24 cellular contexts compared by ENCODE assay signal in genomic region chr17:50837980-50838954, GRCh38. TPM values are rescaled to one million over a fixed set of nuclear protein-coding genes. Genes with fewer than 3 reads are reported as not detected.
DNase-seq lines count a peak whose midpoint lies in the region; ATAC-seq and TF ChIP-seq lines count a peak whose summit lies in the region.
"Had no signal": no experiment of that assay in that cellular context is flagged by ENCODE, and none has a peak within 500 bp of the region (broad histone marks: within the 10 kb centered on the region; RNA-seq: fewer than 3 reads in every experiment).

No MANE protein-coding gene starts in this region.

- peaks cover 19% of the 10 kb centered on the region for H3K27me3 Mint-ChIP-seq in activated T-cell treated with anti-CD3 and anti-CD28 coated beads, Interleukin-2, amount 50 U/mL, for 24 hours
- H3K27me3 Mint-ChIP-seq in activated T-cell treated with anti-CD3 and anti-CD28 coated beads, Interleukin-2, amount 50 U/mL, for 4 hours (ENCODE audit: low read depth): peaks cover 15% of the 10 kb centered on the region
- peaks cover 20% of the 10 kb centered on the region for H3K27me3 Mint-ChIP-seq in neural progenitor cell (ENCODE audit: insufficient read depth, low read depth)
- H3K27me3 Mint-ChIP-seq in CD4-positive, alpha-beta memory T cell: peaks cover 4 to 10% of the 10 kb centered on the region in 2 donors

- H3K9ac ChIP-seq in neural progenitor cell: no peak overlapping the region
- H3K9ac ChIP-seq: SK-N-SH had no signal

- H3K4me3 ChIP-seq in gastroesophageal sphincter (no peak overlapping the region), neural progenitor cell (no peak overlapping the region)
- H3K4me3 ChIP-seq in CD4-positive, alpha-beta memory T cell (ENCODE audit: low read length in 2 of 2): no peak overlapping the region
- H3K4me3 ChIP-seq: hepatocyte, skin epidermis, upper lobe of left lung had no signal

- H3K36me3 ChIP-seq in gastroesophageal sphincter: no peaks in the 10 kb centered on the region
- no peaks in the 10 kb centered on the region for H3K36me3 ChIP-seq in neural progenitor cell
- no peaks in the 10 kb centered on the region for H3K36me3 ChIP-seq in CD4-positive, alpha-beta memory T cell (ENCODE audit: insufficient read depth, low read length)
- H3K36me3 ChIP-seq: upper lobe of left lung had no signal

- H3K36me3 Mint-ChIP-seq in activated T-cell treated with anti-CD3 and anti-CD28 coated beads, Interleukin-2, amount 50 U/mL, for 24 hours (ENCODE audit: low read depth): no peaks in the 10 kb centered on the region
- H3K36me3 Mint-ChIP-seq in activated T-cell treated with anti-CD3 and anti-CD28 coated beads, Interleukin-2, amount 50 U/mL, for 4 hours (ENCODE audit: insufficient read depth): no peaks in the 10 kb centered on the region
- H3K36me3 Mint-ChIP-seq in neural progenitor cell: no peaks in the 10 kb centered on the region
- H3K36me3 Mint-ChIP-seq in CD4-positive, alpha-beta memory T cell: no peaks in the 10 kb centered on the region
- H3K36me3 Mint-ChIP-seq: activated naive CD8-positive, alpha-beta T cell treated with anti-CD3 and anti-CD28 coated beads for 36 hours; IgD-negative memory B cell; memory B cell had no signal

- no peak for ATAC-seq in activated T-cell treated with anti-CD3 and anti-CD28 coated beads, Interleukin-2, amount 50 U/mL, for 4 hours
- ATAC-seq in gastroesophageal sphincter (no peak), HG03457 (IDR thresholded peaks at IDR 0.05; ENCODE audit: unreplicated experiment) (no peak)
- ATAC-seq: stimulated activated naive CD8-positive, alpha-beta T cell treated with anti-CD3 and anti-CD28 coated beads, Interleukin-15, Interleukin-2, amounts not matched to agents 100 U/mL and 50 U/mL, for 24 hours had no signal

- H3K4me1 ChIP-seq in gastroesophageal sphincter (peaks cover 0 to 22% (median 5%) of the 10 kb centered on the region in 3 donors), neural progenitor cell (peaks cover 25% of the 10 kb centered on the region)
- no peaks in the 10 kb centered on the region for H3K4me1 ChIP-seq in CD4-positive, alpha-beta memory T cell (ENCODE audit: insufficient read depth, low read length)

- H2AFZ ChIP-seq in neural progenitor cell (replicated peaks): peak overlapping the region; percentile 64
- H2AFZ ChIP-seq: hepatocyte had no signal

- peak; percentile 5 for DNase-seq in activated T-cell treated with anti-CD3 and anti-CD28 coated beads, Interleukin-2, amount 50 U/mL, for 24 hours
- DNase-seq in activated T-cell treated with anti-CD3 and anti-CD28 coated beads, Interleukin-2, amount 50 U/mL, for 4 hours: no peak
- DNase-seq in neural progenitor cell (ENCODE audit: low spot score) (no peak), NOMO-1 treated with dmso at 0.1 percent for 144 hours (lab: John Stamatoyannopoulos, UW; ENCODE audit: unreplicated experiment) (no peak)
- DNase-seq in CD4-positive, alpha-beta memory T cell: no peak
- no peak for DNase-seq in activated CD4-positive, alpha-beta T cell treated with anti-CD3 and anti-CD28 coated beads, Interleukin-2, amount 50 U/mL, for 4 hours
- DNase-seq: activated CD4-positive, CD25-positive, alpha-beta regulatory T cell; activated naive CD8-positive, alpha-beta T cell treated with anti-CD3 and anti-CD28 coated beads for 36 hours; kidney glomerular epithelial cell; NCI-H1417 treated with DMSO at 0.1 percent for 48 hours; NCI-H510A treated with DMSO at 0.1 percent for 48 hours; SK-N-SH; stimulated activated CD4-positive, alpha-beta T cell treated with anti-CD3 and anti-CD28 coated beads, Interleukin-2, amount 100 ng/mL, for 48 hours; stimulated activated naive CD8-positive, alpha-beta T cell treated with anti-CD3 and anti-CD28 coated beads, Interleukin-15, Interleukin-2, amounts not matched to agents 100 U/mL and 50 U/mL, for 24 hours had no signal

- intact Hi-C loops in CD4-positive, alpha-beta memory T cell (cut with micrococcal nuclease): no loop called here

- no peak for TF ChIP-seq POLR2A in gastroesophageal sphincter (IDR thresholded peaks at IDR 0.05)

- no peak overlapping the region for H3K4me3 Mint-ChIP-seq in activated T-cell treated with anti-CD3 and anti-CD28 coated beads, Interleukin-2, amount 50 U/mL, for 24 hours
- no peak overlapping the region for H3K4me3 Mint-ChIP-seq in activated T-cell treated with anti-CD3 and anti-CD28 coated beads, Interleukin-2, amount 50 U/mL, for 4 hours
- peak overlapping the region; percentile 24 for H3K4me3 Mint-ChIP-seq in neural progenitor cell
- H3K4me3 Mint-ChIP-seq in CD4-positive, alpha-beta memory T cell: no peak overlapping the region
- H3K4me3 Mint-ChIP-seq: activated naive CD8-positive, alpha-beta T cell treated with anti-CD3 and anti-CD28 coated beads for 36 hours; IgD-negative memory B cell; memory B cell had no signal

- H3K9me3 ChIP-seq in gastroesophageal sphincter (no peaks in the 10 kb centered on the region), neural progenitor cell (ENCODE audit: low read depth) (no peaks in the 10 kb centered on the region)
- H3K9me3 ChIP-seq in CD4-positive, alpha-beta memory T cell (ENCODE audit: control insufficient read depth in 1 of 2, low read length in 2 of 2): no peaks in the 10 kb centered on the region
- H3K9me3 ChIP-seq: SK-N-SH, upper lobe of left lung had no signal

- POLR2A ChIA-PET in CD4-positive, alpha-beta memory T cell (lab: Charles Lee; ENCODE audit: partially characterized antibody): no interaction called here

- no peaks in the 10 kb centered on the region for H3K79me2 ChIP-seq in neural progenitor cell (ENCODE audit: low read depth)
- H3K79me2 ChIP-seq: hepatocyte had no signal

- CTCF ChIA-PET in CD4-positive, alpha-beta memory T cell (lab: Charles Lee; ENCODE audit: partially characterized antibody): interaction anchor here (1.9 to 6.7 kb wide), 2 partner anchors 14 to 53 kb away, joined by 7 to 67 read pairs; no protein-coding TSS in a partner anchor

- H3F3A ChIP-seq in neural progenitor cell (ENCODE audit: low read depth): peaks cover 16% of the 10 kb centered on the region

- H3K27me3 ChIP-seq in gastroesophageal sphincter (no peaks in the 10 kb centered on the region), neural progenitor cell (no peaks in the 10 kb centered on the region)
- H3K27me3 ChIP-seq in CD4-positive, alpha-beta memory T cell (ENCODE audit: insufficient read depth, low read length): no peaks in the 10 kb centered on the region
- H3K27me3 ChIP-seq: hepatocyte, upper lobe of left lung had no signal

- no peak overlapping the region for H3K27ac Mint-ChIP-seq in activated T-cell treated with anti-CD3 and anti-CD28 coated beads, Interleukin-2, amount 50 U/mL, for 24 hours
- H3K27ac Mint-ChIP-seq in neural progenitor cell: peak overlapping the region; percentile 40
- H3K27ac Mint-ChIP-seq in CD4-positive, alpha-beta memory T cell: no peak overlapping the region
- H3K27ac Mint-ChIP-seq: activated naive CD8-positive, alpha-beta T cell treated with anti-CD3 and anti-CD28 coated beads for 36 hours; IgD-negative memory B cell; memory B cell had no signal

- H3K9me3 Mint-ChIP-seq in activated T-cell treated with anti-CD3 and anti-CD28 coated beads, Interleukin-2, amount 50 U/mL, for 24 hours: no peaks in the 10 kb centered on the region
- no peaks in the 10 kb centered on the region for H3K9me3 Mint-ChIP-seq in activated T-cell treated with anti-CD3 and anti-CD28 coated beads, Interleukin-2, amount 50 U/mL, for 4 hours
- H3K9me3 Mint-ChIP-seq in neural progenitor cell: no peaks in the 10 kb centered on the region
- H3K9me3 Mint-ChIP-seq in CD4-positive, alpha-beta memory T cell: no peaks in the 10 kb centered on the region
- H3K9me3 Mint-ChIP-seq: activated naive CD8-positive, alpha-beta T cell treated with anti-CD3 and anti-CD28 coated beads for 36 hours; IgD-negative memory B cell; memory B cell had no signal

- no peak for TF ChIP-seq EP300 in gastroesophageal sphincter (IDR thresholded peaks at IDR 0.05)

- peaks cover 2% of the 10 kb centered on the region for H3K4me1 Mint-ChIP-seq in activated T-cell treated with anti-CD3 and anti-CD28 coated beads, Interleukin-2, amount 50 U/mL, for 24 hours (ENCODE audit: low read depth)
- H3K4me1 Mint-ChIP-seq in activated T-cell treated with anti-CD3 and anti-CD28 coated beads, Interleukin-2, amount 50 U/mL, for 4 hours (ENCODE audit: low read depth): peaks cover 1% of the 10 kb centered on the region
- H3K4me1 Mint-ChIP-seq in neural progenitor cell: peaks cover 50% of the 10 kb centered on the region
- H3K4me1 Mint-ChIP-seq in CD4-positive, alpha-beta memory T cell: peaks cover 0 to 5% (median 3%) of the 10 kb centered on the region in 4 donors
- H3K4me1 Mint-ChIP-seq: activated naive CD8-positive, alpha-beta T cell treated with anti-CD3 and anti-CD28 coated beads for 36 hours had no signal

- peak overlapping the region in 3 of 4 donors; percentile 12 to 37 (median 24) for H3K27ac ChIP-seq in gastroesophageal sphincter
- peak overlapping the region; percentile 31 for H3K27ac ChIP-seq in neural progenitor cell
- no peak overlapping the region for H3K27ac ChIP-seq in CD4-positive, alpha-beta memory T cell (ENCODE audit: low read depth, low read length)
- H3K27ac ChIP-seq: hepatocyte, skin epidermis, upper lobe of left lung had no signal

- no peaks in the 10 kb centered on the region for H4K20me1 ChIP-seq in neural progenitor cell (ENCODE audit: low read depth)

- H3K4me2 ChIP-seq in neural progenitor cell: peak overlapping the region; percentile 56
- H3K4me2 ChIP-seq: hepatocyte, SK-N-SH had no signal

- TF ChIP-seq CTCF in gastroesophageal sphincter (IDR thresholded peaks at IDR 0.05): no peak
- no peak for TF ChIP-seq CTCF in neural progenitor cell (IDR thresholded peaks at IDR 0.05)

- WGBS in gastroesophageal sphincter (ENCODE audit: low coverage in 1 of 2), 2 donors: 67 to 69% methylated on average over 7 to 8 of the region's 21 CpGs

RNA-seq across cellular contexts. Expression of gene WFIKKN2, which starts 2.9 kb away (rescaled TPM):
- total RNA-seq in activated T-cell treated with anti-CD3 and anti-CD28 coated beads, Interleukin-2, amount 50 U/mL, for 4 hours: not detected
- total RNA-seq in gastroesophageal sphincter: under 1 TPM; 0.16 to 0.69 (median 0.36) TPM
- total RNA-seq in neural progenitor cell (ENCODE audit: low replicate concordance): not detected in 2 replicates
- not detected for total RNA-seq in CD4-positive, alpha-beta memory T cell
- polyA plus RNA-seq in CD4-positive, alpha-beta memory T cell: not detected
- total RNA-seq: activated naive CD8-positive, alpha-beta T cell treated with anti-CD3 and anti-CD28 coated beads for 36 hours; M059J; RPMI7951 had no signal
- polyA plus RNA-seq: BJ, hepatocyte, IgD-negative memory B cell, SK-N-SH had no signal

RNA-seq across cellular contexts. Expression of gene TOB1, which starts 27.9 kb away (rescaled TPM):
- 10 to 100 TPM; 29.4 to 31.0 (median 30.9) TPM for total RNA-seq in activated T-cell treated with anti-CD3 and anti-CD28 coated beads, Interleukin-2, amount 50 U/mL, for 4 hours
- 10 to 100 TPM; 27.8 to 47.2 (median 29.6) TPM for total RNA-seq in gastroesophageal sphincter
- 13.6 and 18.2 TPM in 2 replicates for total RNA-seq in neural progenitor cell (ENCODE audit: low replicate concordance)
- total RNA-seq in CD4-positive, alpha-beta memory T cell: 100 to 1,000 TPM in 1 of 2 experiments, 10 to 100 TPM in 1; 93.7 to 104 TPM
- polyA plus RNA-seq in CD4-positive, alpha-beta memory T cell: 100 to 1,000 TPM in 1 of 2 donors, 10 to 100 TPM in 1; 74.3 to 102 TPM
